ENCODE assay signal across 11 cellular contexts in genomic region chr2:222943820-222944219, GRCh38.
DNase-seq lines count a peak whose midpoint lies in the region; ATAC-seq lines count a peak whose summit lies in the region.
"Had no signal": no experiment of that assay in that cellular context is flagged by ENCODE, and none has a peak within 500 bp of the region (broad histone marks: within the 10 kb centered on the region; RNA-seq: fewer than 3 reads in every experiment).

No MANE protein-coding gene starts in this region.

- ATAC-seq in GM21381 (IDR thresholded peaks at IDR 0.05; ENCODE audit: unreplicated experiment) (peak; percentile 57), HG03280 (IDR thresholded peaks at IDR 0.05; ENCODE audit: unreplicated experiment) (peak; percentile 74), HG02981 (IDR thresholded peaks at IDR 0.05; ENCODE audit: unreplicated experiment) (no peak)

- DNase-seq in GM03348 (ENCODE audit: low spot score) (peak; percentile 27), fibroblast of peridontal ligament (ENCODE audit: extremely low read depth) (peak; percentile 69), NAMALWA (ENCODE audit: low spot score) (no peak), NCI-H510A (lab: John Stamatoyannopoulos, UW) (no peak), NCI-H345 treated with DMSO at 0.1 percent for 48 hours (lab: John Stamatoyannopoulos, UW; ENCODE audit: unreplicated experiment) (no peak)
- DNase-seq: adrenal gland, COR-L47, NCI-H2227 treated with DMSO at 0.1 percent for 48 hours had no signal

Comparison
In these comparisons a context has a peak if more than half of its experiments do, and no peak if none do; other contexts are left out.
1. DNase-seq: peak in GM03348 (single experiment) and fibroblast of peridontal ligament (single experiment); none in NAMALWA (single experiment), NCI-H510A (single experiment) and NCI-H345 treated with DMSO at 0.1 percent for 48 hours (single experiment).